1 cellular context compared by ENCODE assay signal in genomic region chr19:19111967-19112580, GRCh38.
TF ChIP-seq lines count a peak whose summit lies in the region.

No MANE protein-coding gene starts in this region.

TF ChIP-seq in GM12878, 131 proteins besides CTCF, POLR2A, EP300 and RAD21:
- TF ChIP-seq RB1 (IDR thresholded peaks at IDR 0.05; ENCODE audit: borderline replicate concordance) = no peak
- TF ChIP-seq RELB (IDR thresholded peaks at IDR 0.05; ENCODE audit: low read depth) = no peak
- no peak for TF ChIP-seq ZBED1 (IDR thresholded peaks at IDR 0.05; ENCODE audit: borderline replicate concordance)
- TF ChIP-seq SRF (IDR thresholded peaks at IDR 0.05; ENCODE audit: low read depth in 2 of 2, low read length in 2 of 2) = no peak
- no peak for TF ChIP-seq KAT2A (conservative IDR thresholded peaks at IDR 0.05; ENCODE audit: control insufficient read depth, low read depth, low read length)
- TF ChIP-seq MLLT1 (IDR thresholded peaks at IDR 0.05) = no peak
- TF ChIP-seq TCF12 (IDR thresholded peaks at IDR 0.05; ENCODE audit: low read depth, low read length) = no peak
- TF ChIP-seq CBX5 (IDR thresholded peaks at IDR 0.05; ENCODE audit: low read depth) = no peak
- no peak for TF ChIP-seq SREBF2 (IDR thresholded peaks at IDR 0.05; ENCODE audit: low read length)
- no peak for TF ChIP-seq DPF2 (IDR thresholded peaks at IDR 0.05)
- no peak for TF ChIP-seq BCLAF1 (IDR thresholded peaks at IDR 0.05)
- TF ChIP-seq CREM (IDR thresholded peaks at IDR 0.05; ENCODE audit: low read depth) = no peak
- TF ChIP-seq RAD51 (IDR thresholded peaks at IDR 0.05) = no peak
- no peak for TF ChIP-seq PKNOX1 (IDR thresholded peaks at IDR 0.05)
- no peak for TF ChIP-seq KLF5 (IDR thresholded peaks at IDR 0.05; ENCODE audit: partially characterized antibody)
- TF ChIP-seq HCFC1 (IDR thresholded peaks at IDR 0.05; ENCODE audit: low read length) = no peak
- no peak for TF ChIP-seq MTA3 (IDR thresholded peaks at IDR 0.05; ENCODE audit: borderline replicate concordance, low read length)
- TF ChIP-seq REST (IDR thresholded peaks at IDR 0.05; ENCODE audit: low read depth, low read length) = no peak
- no peak for TF ChIP-seq NRF1 (conservative IDR thresholded peaks at IDR 0.05; ENCODE audit: low read depth, low read length)
